ENCODE assay signal across 9 cellular contexts in the genomic region with DNA sequence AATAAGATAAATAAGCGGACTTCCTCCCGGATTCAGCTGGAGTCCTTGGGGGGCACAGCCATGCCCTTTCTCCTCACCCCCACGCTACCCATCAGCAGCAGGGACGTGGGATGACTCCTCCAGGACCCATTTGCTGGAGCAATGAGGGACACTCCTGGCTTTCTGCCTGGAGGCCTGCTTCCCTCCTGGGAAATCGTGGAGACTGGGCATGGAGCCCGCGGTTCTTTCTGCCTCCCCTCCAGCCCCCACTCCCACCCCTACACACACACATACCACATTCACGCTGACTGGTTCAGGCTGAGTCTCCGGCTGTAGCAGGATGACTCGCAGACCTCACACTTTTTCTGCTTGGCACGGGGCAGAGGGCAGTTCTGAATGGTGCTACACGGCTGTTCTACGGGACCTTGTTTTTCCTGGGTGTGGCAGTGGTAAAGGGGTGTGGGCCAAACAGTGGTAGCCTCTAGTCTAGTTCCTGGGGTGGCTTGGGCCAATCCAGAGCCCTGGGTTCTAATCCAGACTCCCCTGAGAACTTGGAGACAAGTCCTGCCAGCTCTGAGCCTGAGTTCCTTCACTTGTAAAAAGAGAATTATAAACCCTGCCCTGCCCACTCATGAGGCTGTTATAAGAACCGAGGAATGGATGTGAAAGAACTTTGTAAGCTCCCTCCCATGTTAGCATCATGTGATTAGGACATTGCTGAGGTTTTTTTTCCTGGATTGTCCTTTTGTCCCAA.
DNase-seq lines count a peak whose midpoint lies in the region; ATAC-seq lines count a peak whose summit lies in the region.
"Had no signal": no experiment of that assay in that cellular context is flagged by ENCODE, and none has a peak within 500 bp of the region (broad histone marks: within the 10 kb centered on the region; RNA-seq: fewer than 3 reads in every experiment).

No MANE protein-coding gene starts in this region.

- H3K9me3 ChIP-seq in esophagus (ENCODE audit: control insufficient read depth in 2 of 2, insufficient read depth in 1 of 2, low read depth in 1 of 2, low read length in 1 of 2) = no peaks in the 10 kb centered on the region
- H3K9me3 ChIP-seq: neutrophil had no signal

- WGBS in esophagus, 2 donors = 12 to 16% methylated on average over 14 of the region's 14 CpGs

- H3K4me3 ChIP-seq in esophagus (ENCODE audit: low read depth in 1 of 2, low read length in 2 of 2) = peak overlapping the region; percentile 22 to 37

- no peaks in the 10 kb centered on the region for H3K27me3 ChIP-seq in esophagus (ENCODE audit: control insufficient read depth in 1 of 2, insufficient read depth in 2 of 2, low read length in 2 of 2)

- H3K36me3 ChIP-seq in esophagus (ENCODE audit: control insufficient read depth in 2 of 2, insufficient read depth in 2 of 2, low read length in 1 of 2) = no peaks in the 10 kb centered on the region
- H3K36me3 ChIP-seq: neutrophil had no signal

- DNase-seq in Ammon's horn (ENCODE audit: low spot score) (peak; percentile 54), NCI-H2107 (lab: John Stamatoyannopoulos, UW) (peak; percentile 77), midbrain (lab: John Stamatoyannopoulos, UW) (peak; percentile 64)

- ATAC-seq in HG03469 (IDR thresholded peaks at IDR 0.05; ENCODE audit: unreplicated experiment) (no peak), HG02938 (IDR thresholded peaks at IDR 0.05; ENCODE audit: unreplicated experiment) (no peak), HG03025 (IDR thresholded peaks at IDR 0.05; ENCODE audit: low FRiP score, unreplicated experiment) (no peak), HG02840 (IDR thresholded peaks at IDR 0.05; ENCODE audit: low FRiP score, unreplicated experiment) (no peak)

- H3K27ac ChIP-seq in esophagus (ENCODE audit: low read depth in 2 of 2, low read length in 1 of 2) = peak overlapping the region; percentile 57 to 68
- H3K27ac ChIP-seq: neutrophil had no signal

- peaks cover 6 to 12% of the 10 kb centered on the region in 2 donors for H3K4me1 ChIP-seq in esophagus (ENCODE audit: control insufficient read depth in 2 of 2, insufficient read depth in 2 of 2, low read length in 1 of 2)
